Comparison of ENCODE assay signal across 22 cellular contexts in the genomic region with DNA sequence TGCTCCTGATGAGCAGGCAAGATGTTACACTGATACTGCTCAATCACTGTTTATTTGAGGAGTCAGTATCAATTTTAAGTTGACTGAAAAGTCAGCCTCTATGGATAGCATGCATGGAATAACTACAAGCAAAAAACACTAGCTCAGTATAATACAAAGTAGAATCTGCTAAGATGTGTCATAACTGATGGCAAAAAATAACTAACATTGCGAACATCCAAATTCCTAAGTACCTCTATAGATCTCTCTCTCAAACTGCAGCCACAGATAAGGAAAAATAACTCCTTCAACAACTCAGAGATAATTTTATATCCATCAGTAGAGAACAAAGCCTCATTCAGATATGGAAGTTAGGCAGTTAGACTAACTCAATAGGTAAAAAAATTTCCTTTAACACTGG. TPM values are rescaled to one million over a fixed set of nuclear protein-coding genes. Genes with fewer than 3 reads are reported as not detected.
DNase-seq lines count a peak whose midpoint lies in the region; ATAC-seq, FAIRE-seq and TF ChIP-seq lines count a peak whose summit lies in the region.
"Had no signal": no experiment of that assay in that cellular context is flagged by ENCODE, and none has a peak within 500 bp of the region (broad histone marks: within the 10 kb centered on the region; RNA-seq: fewer than 3 reads in every experiment).

No MANE protein-coding gene starts in this region.

- no peak for FAIRE-seq in astrocyte (lab: Jason Lieb, UNC)
- FAIRE-seq: A549, D721Med, G401.6, GM12891, H1, HepG2, HTR-8/SVneo had no signal

- H3K27ac Mint-ChIP-seq in astrocyte (ENCODE audit: unreplicated experiment) (peak overlapping the region; percentile 13), mesothelial cell of epicardium (peak overlapping the region; percentile 17), glutamatergic neuron (ENCODE audit: unreplicated experiment) (no peak overlapping the region)
- H3K27ac Mint-ChIP-seq: CD8-positive, alpha-beta T cell; HFFc6 had no signal

- H3K36me3 ChIP-seq in astrocyte (ENCODE audit: insufficient read depth, low read length) = peaks cover 3% of the 10 kb centered on the region

- DNase-seq in NCI-H226 (peak; percentile 38), astrocyte (ENCODE audit: low read depth) (peak; percentile 11), mesothelial cell of epicardium (ENCODE audit: low spot score in 2 of 2, unreplicated experiment in 2 of 2) (no peak), glutamatergic neuron (no peak)
- DNase-seq: BE2C; CD8-positive, alpha-beta T cell; COR-L47; DMS153; DMS79 treated with DMSO at 0.1 percent for 48 hours; EL; HFFc6 had no signal

- H3K36me3 Mint-ChIP-seq in astrocyte (ENCODE audit: low read depth, unreplicated experiment) (peaks cover 5% of the 10 kb centered on the region), mesothelial cell of epicardium (peaks cover 42% of the 10 kb centered on the region), glutamatergic neuron (ENCODE audit: unreplicated experiment) (no peaks in the 10 kb centered on the region)

- H3K4me1 ChIP-seq in astrocyte (ENCODE audit: insufficient read depth, low read length) = peaks cover 8% of the 10 kb centered on the region
- H3K4me1 ChIP-seq: BE2C, HAP-1 had no signal

- TF ChIP-seq CTCF in astrocyte (IDR thresholded peaks at IDR 0.05; ENCODE audit: insufficient read depth, low read depth, low read length) = no peak
- TF ChIP-seq CTCF in mesothelial cell of epicardium (IDR thresholded peaks at IDR 0.05; ENCODE audit: unreplicated experiment) = no peak
- no peak for TF ChIP-seq CTCF in glutamatergic neuron (IDR thresholded peaks at IDR 0.05; ENCODE audit: partially characterized antibody, unreplicated experiment)

- no peak overlapping the region for H3K4me3 ChIP-seq in astrocyte (ENCODE audit: insufficient read depth, low read depth, low read length)
- H3K4me3 ChIP-seq: A549, HAP-1 had no signal

- H3K79me2 ChIP-seq in astrocyte (ENCODE audit: insufficient read depth, low read length) = peaks cover 79% of the 10 kb centered on the region

- no peaks in the 10 kb centered on the region for H3K9me3 Mint-ChIP-seq in astrocyte (ENCODE audit: unreplicated experiment)
- H3K9me3 Mint-ChIP-seq in mesothelial cell of epicardium = no peaks in the 10 kb centered on the region
- H3K9me3 Mint-ChIP-seq in glutamatergic neuron (ENCODE audit: unreplicated experiment) = no peaks in the 10 kb centered on the region
- H3K9me3 Mint-ChIP-seq: CD8-positive, alpha-beta T cell; HFFc6 had no signal

- no peak overlapping the region for H3K4me2 ChIP-seq in astrocyte (ENCODE audit: low read length)
- H3K4me2 ChIP-seq: A549 had no signal

- no peak overlapping the region for H2AFZ ChIP-seq in astrocyte (ENCODE audit: low read depth, low read length)

- ATAC-seq in GM21381 (IDR thresholded peaks at IDR 0.05; ENCODE audit: unreplicated experiment) (no peak), GM21723 (IDR thresholded peaks at IDR 0.05; ENCODE audit: unreplicated experiment) (no peak)
- ATAC-seq: A549; CD8-positive, alpha-beta T cell; HepG2 had no signal

- no peak overlapping the region for H3K27ac ChIP-seq in astrocyte (ENCODE audit: low read depth, low read length)
- H3K27ac ChIP-seq: A549, C4-2B had no signal

- H3K4me1 Mint-ChIP-seq in astrocyte (ENCODE audit: low read depth, unreplicated experiment) (peaks cover 22% of the 10 kb centered on the region), mesothelial cell of epicardium (peaks cover 15% of the 10 kb centered on the region), glutamatergic neuron (ENCODE audit: low read depth, unreplicated experiment) (peaks cover 9% of the 10 kb centered on the region)

- H3K9me3 ChIP-seq in astrocyte (ENCODE audit: insufficient read depth, low read depth, low read length) = no peaks in the 10 kb centered on the region
- H3K9me3 ChIP-seq: A549, BE2C, HAP-1 had no signal

- H3K27me3 ChIP-seq in astrocyte (ENCODE audit: insufficient read depth, low read length) = no peaks in the 10 kb centered on the region
- H3K27me3 ChIP-seq: BE2C had no signal

- H4K20me1 ChIP-seq in astrocyte (ENCODE audit: insufficient read depth, low read length) = peaks cover 32% of the 10 kb centered on the region

- H3K4me3 Mint-ChIP-seq in astrocyte (ENCODE audit: unreplicated experiment) = peak overlapping the region; percentile 5
- no peak overlapping the region for H3K4me3 Mint-ChIP-seq in mesothelial cell of epicardium
- H3K4me3 Mint-ChIP-seq in glutamatergic neuron (ENCODE audit: unreplicated experiment) = no peak overlapping the region
- H3K4me3 Mint-ChIP-seq: CD8-positive, alpha-beta T cell; HFFc6 had no signal

- H3K27me3 Mint-ChIP-seq in astrocyte (ENCODE audit: low read depth, unreplicated experiment) (no peaks in the 10 kb centered on the region), mesothelial cell of epicardium (ENCODE audit: low read depth) (no peaks in the 10 kb centered on the region), glutamatergic neuron (ENCODE audit: unreplicated experiment) (peaks cover 2% of the 10 kb centered on the region)

- H3K9ac ChIP-seq in astrocyte (ENCODE audit: low read length) = no peak overlapping the region

RNA-seq across cellular contexts. Expression of gene HDAC2, which starts 16.3 kb away (rescaled TPM):
- 173 and 179 TPM in 2 replicates for total RNA-seq in astrocyte
- total RNA-seq in mesothelial cell of epicardium = 263 to 276 TPM (median 273 TPM) in 3 replicates
- 389 TPM for total RNA-seq in glutamatergic neuron (ENCODE audit: unreplicated experiment)

Comparison
In these comparisons a context has a peak if more than half of its experiments do, and no peak if none do; other contexts are left out.
1. DNase-seq: peak in NCI-H226 (single experiment) and astrocyte (single experiment); none in mesothelial cell of epicardium (0 of 2) and glutamatergic neuron (single experiment).